ENCODE assay signal across 8 cellular contexts in genomic region chr19:18865973-18866799, GRCh38.
DNase-seq lines count a peak whose midpoint lies in the region; ATAC-seq and TF ChIP-seq lines count a peak whose summit lies in the region.

No MANE protein-coding gene starts in this region.

- no peaks in the 10 kb centered on the region for H3K4me1 ChIP-seq in DOHH2 (ENCODE audit: control insufficient read depth, low read length)

- peaks cover 70% of the 10 kb centered on the region for H3K36me3 ChIP-seq in DOHH2 (ENCODE audit: control insufficient read depth, low read length)

- no peaks in the 10 kb centered on the region for H3K9me2 ChIP-seq in DOHH2 (replicated peaks; ENCODE audit: control insufficient read depth, low read length)

- peaks cover 18% of the 10 kb centered on the region; the same call in 1 of the 2 replicates for H4K20me1 ChIP-seq in DOHH2 (ENCODE audit: control insufficient read depth, insufficient read depth, low read depth, low read length)

- no peak for ATAC-seq in HG02840 (IDR thresholded peaks at IDR 0.05; ENCODE audit: low FRiP score, unreplicated experiment)

- peaks cover 3% of the 10 kb centered on the region; the same call in 1 of the 2 replicates for H3F3A ChIP-seq in DOHH2 (ENCODE audit: control insufficient read depth, insufficient read depth)

- no peaks in the 10 kb centered on the region for H3K9me3 ChIP-seq in DOHH2 (ENCODE audit: control insufficient read depth, insufficient read depth, low read length)

- no peaks in the 10 kb centered on the region for H3K27me3 ChIP-seq in DOHH2 (ENCODE audit: control insufficient read depth, low read length)

- peak; percentile 20 to 53 (median 34) for DNase-seq in activated CD4-positive, CD25-positive, alpha-beta regulatory T cell (lab: John Stamatoyannopoulos, UW)
- DNase-seq in cardiac fibroblast (ENCODE audit: low read depth in 2 of 2) (peak; percentile 66 to 67), kidney tubule cell (ENCODE audit: low spot score) (peak; percentile 45), GDM1 (lab: John Stamatoyannopoulos, UW) (no peak)
- DNase-seq in stimulated activated CD4-positive, alpha-beta T cell treated with anti-CD3 and anti-CD28 coated beads, Interleukin-2, amount 100 ng/mL, for 48 hours: peak; percentile 66 to 69

- TF ChIP-seq RAD21 in Ishikawa (IDR thresholded peaks at IDR 0.05; ENCODE audit: low read depth): peak; percentile 58

- TF ChIP-seq CTCF in DOHH2 (IDR thresholded peaks at IDR 0.05; ENCODE audit: low read depth, low read length, poor library complexity, severe bottlenecking) (peak; percentile 98), cardiac fibroblast (IDR thresholded peaks at IDR 0.05; ENCODE audit: low read depth, low read length) (peak; percentile 77)

- H3K4me3 ChIP-seq in DOHH2 (ENCODE audit: low read length) (no peak overlapping the region), cardiac fibroblast (replicated peaks in 1 of 2; ENCODE audit: low read depth in 2 of 2, low read length in 2 of 2) (no peak overlapping the region)

- H3K27ac ChIP-seq in DOHH2 (ENCODE audit: low read depth, low read length): no peak overlapping the region

- H3K4me2 ChIP-seq in DOHH2 (ENCODE audit: low read length): no peak overlapping the region

- H3K79me2 ChIP-seq in DOHH2 (ENCODE audit: control insufficient read depth, low read length): peaks cover 14% of the 10 kb centered on the region

- no peak for TF ChIP-seq EP300 in Ishikawa (IDR thresholded peaks at IDR 0.05; ENCODE audit: borderline replicate concordance)

TF ChIP-seq in Ishikawa, 13 proteins besides CTCF, POLR2A, EP300 and RAD21:
- peak; percentile 42; the same call in 1 of the 2 replicates for TF ChIP-seq MAX (IDR thresholded peaks at IDR 0.05)
- TF ChIP-seq ZBTB7A (IDR thresholded peaks at IDR 0.05; ENCODE audit: low read depth): 0 out of 2 replicates have a peak, but pooled peaks have one; percentile 25
- no peak for TF ChIP-seq USF1 (IDR thresholded peaks at IDR 0.05)
